ENCODE assay signal across 1 cellular context in genomic region chr3:53254190-53254809, GRCh38.
TF ChIP-seq lines count a peak whose summit lies in the region.

No MANE protein-coding gene starts in this region.

TF ChIP-seq in K562, 482 proteins besides CTCF, POLR2A, EP300 and RAD21 (continued from another document):
- TF ChIP-seq THRB (CRISPR knock-in tag; conservative IDR thresholded peaks at IDR 0.05) (no peak), PML (IDR thresholded peaks at IDR 0.05; ENCODE audit: low read length) (no peak), ETV6 (IDR thresholded peaks at IDR 0.05; ENCODE audit: borderline replicate concordance in 1 of 2, low read depth in 2 of 2, low read length in 1 of 2) (no peak), ETV6 (CRISPR knock-in tag; IDR thresholded peaks at IDR 0.05; ENCODE audit: borderline replicate concordance) (no peak), MEIS2 (IDR thresholded peaks at IDR 0.05; ENCODE audit: partially characterized antibody) (peak; percentile 50), SIRT6 (IDR thresholded peaks at IDR 0.05; ENCODE audit: low read depth, low read length) (no peak), RBM22 (IDR thresholded peaks at IDR 0.05; ENCODE audit: low read depth, low read length, poor library complexity, severe bottlenecking) (no peak), NONO (IDR thresholded peaks at IDR 0.05; ENCODE audit: low read depth in 2 of 2, low read length in 1 of 2) (no peak), CREB3L1 (IDR thresholded peaks at IDR 0.05; ENCODE audit: borderline replicate concordance, low read depth) (no peak), NELFE (IDR thresholded peaks at IDR 0.05; ENCODE audit: insufficient read depth, insufficient read length) (no peak), PBX2 (CRISPR knock-in tag; IDR thresholded peaks at IDR 0.05; ENCODE audit: low read depth) (no peak), PBX2 (tag; conservative IDR thresholded peaks at IDR 0.05; ENCODE audit: low read depth) (peak; percentile 46; the same call in 1 of the 2 replicates), NFIX (CRISPR knock-in tag; IDR thresholded peaks at IDR 0.05; ENCODE audit: low read depth) (peak; percentile 44; the same call in 1 of the 2 replicates), ZNF347 (CRISPR knock-in tag; IDR thresholded peaks at IDR 0.05; ENCODE audit: low read depth) (no peak), GABPB1 (CRISPR knock-in tag; IDR thresholded peaks at IDR 0.05) (0 out of 2 replicates have a peak, but pooled peaks have one; percentile 19), TRIM28 (IDR thresholded peaks at IDR 0.05) (no peak), PTTG1 (tag; IDR thresholded peaks at IDR 0.05; ENCODE audit: low read depth) (no peak), SRSF7 (optimal IDR thresholded peaks at IDR 0.05; ENCODE audit: low read depth, low read length) (no peak)
